In the genomic region with DNA sequence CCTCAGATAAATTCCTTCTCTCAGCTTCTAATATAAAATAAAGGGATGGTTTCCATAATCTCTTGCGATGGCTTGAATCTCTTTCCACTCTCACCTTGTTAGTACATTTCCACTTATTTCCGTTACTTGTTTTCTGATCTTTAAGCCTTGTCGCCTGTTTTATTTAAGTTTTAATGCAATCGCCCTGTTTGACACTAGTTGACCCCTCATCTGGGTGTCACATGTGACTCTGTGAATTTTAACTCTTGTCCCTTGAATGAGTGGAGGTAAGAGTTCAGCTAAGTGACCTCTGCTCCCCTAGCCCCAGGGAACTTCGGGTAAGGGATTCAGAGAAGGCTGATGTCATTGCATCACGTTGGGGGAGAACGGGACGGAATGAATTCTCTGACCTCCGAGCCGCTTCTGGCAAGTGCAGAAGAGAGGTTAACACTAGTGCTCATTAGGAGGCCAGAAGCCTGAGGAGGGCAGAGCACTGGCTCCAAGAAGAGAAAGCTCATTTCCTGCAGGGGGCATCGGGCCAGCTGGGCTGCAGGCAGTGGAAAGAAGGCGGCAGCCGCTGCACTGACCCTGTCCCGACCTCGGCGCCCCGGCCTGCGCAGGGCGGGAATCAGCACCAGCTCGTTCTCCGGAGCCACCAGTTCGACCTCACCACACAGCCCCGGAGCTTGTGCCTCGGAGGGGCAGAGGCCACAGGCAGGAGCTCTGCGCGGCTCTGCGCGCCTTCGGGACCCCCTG, we compare ENCODE assay signal across 1 cellular context.
TF ChIP-seq lines count a peak whose summit lies in the region.

No MANE protein-coding gene starts in this region.

TF ChIP-seq in HepG2, 621 proteins besides CTCF, POLR2A, EP300 and RAD21 (continued from another document and continues in another):
- TF ChIP-seq, protein P1, sequence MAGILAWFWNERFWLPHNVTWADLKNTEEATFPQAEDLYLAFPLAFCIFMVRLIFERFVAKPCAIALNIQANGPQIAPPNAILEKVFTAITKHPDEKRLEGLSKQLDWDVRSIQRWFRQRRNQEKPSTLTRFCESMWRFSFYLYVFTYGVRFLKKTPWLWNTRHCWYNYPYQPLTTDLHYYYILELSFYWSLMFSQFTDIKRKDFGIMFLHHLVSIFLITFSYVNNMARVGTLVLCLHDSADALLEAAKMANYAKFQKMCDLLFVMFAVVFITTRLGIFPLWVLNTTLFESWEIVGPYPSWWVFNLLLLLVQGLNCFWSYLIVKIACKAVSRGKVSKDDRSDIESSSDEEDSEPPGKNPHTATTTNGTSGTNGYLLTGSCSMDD (CRISPR knock-in tag; IDR thresholded peaks at IDR 0.05), result no peak
- TF ChIP-seq ZSCAN25 (CRISPR knock-in tag; IDR thresholded peaks at IDR 0.05) (peak; percentile 43; the same call in 1 of the 2 replicates), NFE2L1 (CRISPR knock-in tag; IDR thresholded peaks at IDR 0.05; ENCODE audit: borderline replicate concordance) (no peak), ATF7-NPFF (CRISPR knock-in tag; IDR thresholded peaks at IDR 0.05; ENCODE audit: low read depth) (peak; percentile 89; the same call in 1 of the 2 replicates), SRF (IDR thresholded peaks at IDR 0.05; ENCODE audit: low read depth, low read length) (0 out of 2 replicates have a peak, but pooled peaks have one; percentile 1), SYNCRIP (IDR thresholded peaks at IDR 0.05; ENCODE audit: insufficient read depth, low read depth, low read length) (no peak), MAFG (CRISPR knock-in tag; IDR thresholded peaks at IDR 0.05) (no peak), MTA3 (CRISPR knock-in tag; IDR thresholded peaks at IDR 0.05) (no peak), JUNB (CRISPR knock-in tag; IDR thresholded peaks at IDR 0.05; ENCODE audit: borderline replicate concordance) (no peak), ZNF552 (CRISPR knock-in tag; IDR thresholded peaks at IDR 0.05; ENCODE audit: borderline replicate concordance) (no peak), HDAC2 (CRISPR knock-in tag; IDR thresholded peaks at IDR 0.05) (peak; percentile 68), ZBTB7B (CRISPR knock-in tag; IDR thresholded peaks at IDR 0.05) (peak; percentile 87), ZMYM4 (CRISPR knock-in tag; IDR thresholded peaks at IDR 0.05) (no peak), ZNF772 (CRISPR knock-in tag; IDR thresholded peaks at IDR 0.05) (peak; percentile 11; the same call in 1 of the 2 replicates), ZNF644 (CRISPR knock-in tag; IDR thresholded peaks at IDR 0.05; ENCODE audit: low read depth) (no peak), ELF3 (CRISPR knock-in tag; IDR thresholded peaks at IDR 0.05) (peak; percentile 61; the same call in 1 of the 2 replicates), EHMT2 (IDR thresholded peaks at IDR 0.05; ENCODE audit: borderline replicate concordance, low read depth, low read length) (no peak), CBX1 (IDR thresholded peaks at IDR 0.05; ENCODE audit: low read depth) (no peak), YY1 (IDR thresholded peaks at IDR 0.05; ENCODE audit: insufficient read depth, insufficient replicate concordance, low read depth, low read length) (no peak), HOXD1 (CRISPR knock-in tag; IDR thresholded peaks at IDR 0.05) (peak; percentile 21; the same call in 1 of the 2 replicates), KLF6 (CRISPR knock-in tag; IDR thresholded peaks at IDR 0.05) (0 out of 2 replicates have a peak, but pooled peaks have one; percentile 16), SALL1 (CRISPR knock-in tag; IDR thresholded peaks at IDR 0.05) (no peak), SP5 (CRISPR knock-in tag; IDR thresholded peaks at IDR 0.05; ENCODE audit: borderline replicate concordance, low read depth) (no peak), ZNF317 (CRISPR knock-in tag; IDR thresholded peaks at IDR 0.05) (no peak), ZNF577 (CRISPR knock-in tag; IDR thresholded peaks at IDR 0.05; ENCODE audit: borderline replicate concordance, low read depth) (no peak), ZNF235 (CRISPR knock-in tag; IDR thresholded peaks at IDR 0.05; ENCODE audit: borderline replicate concordance) (no peak), HNRNPH1 (optimal IDR thresholded peaks at IDR 0.05; ENCODE audit: low read depth, low read length) (no peak), FOXK1 (CRISPR knock-in tag; IDR thresholded peaks at IDR 0.05; ENCODE audit: borderline replicate concordance, low read depth) (peak; percentile 20; the same call in 1 of the 2 replicates), CHCHD3 (CRISPR knock-in tag; IDR thresholded peaks at IDR 0.05) (0 out of 2 replicates have a peak, but pooled peaks have one; percentile 46), ZMYM3 (CRISPR knock-in tag; IDR thresholded peaks at IDR 0.05) (no peak), PCBP2 (optimal IDR thresholded peaks at IDR 0.05; ENCODE audit: low read depth, low read length, poor library complexity, severe bottlenecking) (no peak), NCOA1 (CRISPR knock-in tag; IDR thresholded peaks at IDR 0.05) (no peak), FOSL1 (CRISPR knock-in tag; IDR thresholded peaks at IDR 0.05; ENCODE audit: borderline replicate concordance) (no peak), ZNF546 (CRISPR knock-in tag; conservative IDR thresholded peaks at IDR 0.05) (no peak), ZNF567 (CRISPR knock-in tag; IDR thresholded peaks at IDR 0.05; ENCODE audit: borderline replicate concordance) (no peak), FOXA3 (CRISPR knock-in tag; IDR thresholded peaks at IDR 0.05) (peak; percentile 60), SMARCE1 (IDR thresholded peaks at IDR 0.05; ENCODE audit: borderline replicate concordance) (no peak), ESRRA (CRISPR knock-in tag; IDR thresholded peaks at IDR 0.05; ENCODE audit: low read depth) (no peak; the same call in 1 of the 2 replicates), ETV5 (CRISPR knock-in tag; IDR thresholded peaks at IDR 0.05; ENCODE audit: borderline replicate concordance) (no peak; the same call in 1 of the 2 replicates), ZNF556 (CRISPR knock-in tag; IDR thresholded peaks at IDR 0.05; ENCODE audit: borderline replicate concordance) (no peak), MBNL3 (CRISPR knock-in tag; conservative IDR thresholded peaks at IDR 0.05) (no peak), GFI1 (CRISPR knock-in tag; IDR thresholded peaks at IDR 0.05; ENCODE audit: borderline replicate concordance) (no peak)
- TF ChIP-seq, protein P2, sequence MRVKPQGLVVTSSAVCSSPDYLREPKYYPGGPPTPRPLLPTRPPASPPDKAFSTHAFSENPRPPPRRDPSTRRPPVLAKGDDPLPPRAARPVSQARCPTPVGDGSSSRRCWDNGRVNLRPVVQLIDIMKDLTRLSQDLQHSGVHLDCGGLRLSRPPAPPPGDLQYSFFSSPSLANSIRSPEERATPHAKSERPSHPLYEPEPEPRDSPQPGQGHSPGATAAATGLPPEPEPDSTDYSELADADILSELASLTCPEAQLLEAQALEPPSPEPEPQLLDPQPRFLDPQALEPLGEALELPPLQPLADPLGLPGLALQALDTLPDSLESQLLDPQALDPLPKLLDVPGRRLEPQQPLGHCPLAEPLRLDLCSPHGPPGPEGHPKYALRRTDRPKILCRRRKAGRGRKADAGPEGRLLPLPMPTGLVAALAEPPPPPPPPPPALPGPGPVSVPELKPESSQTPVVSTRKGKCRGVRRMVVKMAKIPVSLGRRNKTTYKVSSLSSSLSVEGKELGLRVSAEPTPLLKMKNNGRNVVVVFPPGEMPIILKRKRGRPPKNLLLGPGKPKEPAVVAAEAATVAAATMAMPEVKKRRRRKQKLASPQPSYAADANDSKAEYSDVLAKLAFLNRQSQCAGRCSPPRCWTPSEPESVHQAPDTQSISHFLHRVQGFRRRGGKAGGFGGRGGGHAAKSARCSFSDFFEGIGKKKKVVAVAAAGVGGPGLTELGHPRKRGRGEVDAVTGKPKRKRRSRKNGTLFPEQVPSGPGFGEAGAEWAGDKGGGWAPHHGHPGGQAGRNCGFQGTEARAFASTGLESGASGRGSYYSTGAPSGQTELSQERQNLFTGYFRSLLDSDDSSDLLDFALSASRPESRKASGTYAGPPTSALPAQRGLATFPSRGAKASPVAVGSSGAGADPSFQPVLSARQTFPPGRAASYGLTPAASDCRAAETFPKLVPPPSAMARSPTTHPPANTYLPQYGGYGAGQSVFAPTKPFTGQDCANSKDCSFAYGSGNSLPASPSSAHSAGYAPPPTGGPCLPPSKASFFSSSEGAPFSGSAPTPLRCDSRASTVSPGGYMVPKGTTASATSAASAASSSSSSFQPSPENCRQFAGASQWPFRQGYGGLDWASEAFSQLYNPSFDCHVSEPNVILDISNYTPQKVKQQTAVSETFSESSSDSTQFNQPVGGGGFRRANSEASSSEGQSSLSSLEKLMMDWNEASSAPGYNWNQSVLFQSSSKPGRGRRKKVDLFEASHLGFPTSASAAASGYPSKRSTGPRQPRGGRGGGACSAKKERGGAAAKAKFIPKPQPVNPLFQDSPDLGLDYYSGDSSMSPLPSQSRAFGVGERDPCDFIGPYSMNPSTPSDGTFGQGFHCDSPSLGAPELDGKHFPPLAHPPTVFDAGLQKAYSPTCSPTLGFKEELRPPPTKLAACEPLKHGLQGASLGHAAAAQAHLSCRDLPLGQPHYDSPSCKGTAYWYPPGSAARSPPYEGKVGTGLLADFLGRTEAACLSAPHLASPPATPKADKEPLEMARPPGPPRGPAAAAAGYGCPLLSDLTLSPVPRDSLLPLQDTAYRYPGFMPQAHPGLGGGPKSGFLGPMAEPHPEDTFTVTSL (CRISPR knock-in tag; IDR thresholded peaks at IDR 0.05; ENCODE audit: borderline replicate concordance), result no peak; the same call in 1 of the 2 replicates
- TF ChIP-seq, protein P3, sequence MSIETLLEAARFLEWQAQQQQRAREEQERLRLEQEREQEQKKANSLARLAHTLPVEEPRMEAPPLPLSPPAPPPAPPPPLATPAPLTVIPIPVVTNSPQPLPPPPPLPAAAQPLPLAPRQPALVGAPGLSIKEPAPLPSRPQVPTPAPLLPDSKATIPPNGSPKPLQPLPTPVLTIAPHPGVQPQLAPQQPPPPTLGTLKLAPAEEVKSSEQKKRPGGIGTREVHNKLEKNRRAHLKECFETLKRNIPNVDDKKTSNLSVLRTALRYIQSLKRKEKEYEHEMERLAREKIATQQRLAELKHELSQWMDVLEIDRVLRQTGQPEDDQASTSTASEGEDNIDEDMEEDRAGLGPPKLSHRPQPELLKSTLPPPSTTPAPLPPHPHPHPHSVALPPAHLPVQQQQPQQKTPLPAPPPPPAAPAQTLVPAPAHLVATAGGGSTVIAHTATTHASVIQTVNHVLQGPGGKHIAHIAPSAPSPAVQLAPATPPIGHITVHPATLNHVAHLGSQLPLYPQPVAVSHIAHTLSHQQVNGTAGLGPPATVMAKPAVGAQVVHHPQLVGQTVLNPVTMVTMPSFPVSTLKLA (IDR thresholded peaks at IDR 0.05), result no peak
- TF ChIP-seq, protein P4, sequence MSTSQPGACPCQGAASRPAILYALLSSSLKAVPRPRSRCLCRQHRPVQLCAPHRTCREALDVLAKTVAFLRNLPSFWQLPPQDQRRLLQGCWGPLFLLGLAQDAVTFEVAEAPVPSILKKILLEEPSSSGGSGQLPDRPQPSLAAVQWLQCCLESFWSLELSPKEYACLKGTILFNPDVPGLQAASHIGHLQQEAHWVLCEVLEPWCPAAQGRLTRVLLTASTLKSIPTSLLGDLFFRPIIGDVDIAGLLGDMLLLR (CRISPR knock-in tag; IDR thresholded peaks at IDR 0.05), result no peak
- TF ChIP-seq, protein P5, sequence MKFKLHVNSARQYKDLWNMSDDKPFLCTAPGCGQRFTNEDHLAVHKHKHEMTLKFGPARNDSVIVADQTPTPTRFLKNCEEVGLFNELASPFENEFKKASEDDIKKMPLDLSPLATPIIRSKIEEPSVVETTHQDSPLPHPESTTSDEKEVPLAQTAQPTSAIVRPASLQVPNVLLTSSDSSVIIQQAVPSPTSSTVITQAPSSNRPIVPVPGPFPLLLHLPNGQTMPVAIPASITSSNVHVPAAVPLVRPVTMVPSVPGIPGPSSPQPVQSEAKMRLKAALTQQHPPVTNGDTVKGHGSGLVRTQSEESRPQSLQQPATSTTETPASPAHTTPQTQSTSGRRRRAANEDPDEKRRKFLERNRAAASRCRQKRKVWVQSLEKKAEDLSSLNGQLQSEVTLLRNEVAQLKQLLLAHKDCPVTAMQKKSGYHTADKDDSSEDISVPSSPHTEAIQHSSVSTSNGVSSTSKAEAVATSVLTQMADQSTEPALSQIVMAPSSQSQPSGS (CRISPR knock-in tag; IDR thresholded peaks at IDR 0.05), result peak; percentile 96
- TF ChIP-seq, protein P6, sequence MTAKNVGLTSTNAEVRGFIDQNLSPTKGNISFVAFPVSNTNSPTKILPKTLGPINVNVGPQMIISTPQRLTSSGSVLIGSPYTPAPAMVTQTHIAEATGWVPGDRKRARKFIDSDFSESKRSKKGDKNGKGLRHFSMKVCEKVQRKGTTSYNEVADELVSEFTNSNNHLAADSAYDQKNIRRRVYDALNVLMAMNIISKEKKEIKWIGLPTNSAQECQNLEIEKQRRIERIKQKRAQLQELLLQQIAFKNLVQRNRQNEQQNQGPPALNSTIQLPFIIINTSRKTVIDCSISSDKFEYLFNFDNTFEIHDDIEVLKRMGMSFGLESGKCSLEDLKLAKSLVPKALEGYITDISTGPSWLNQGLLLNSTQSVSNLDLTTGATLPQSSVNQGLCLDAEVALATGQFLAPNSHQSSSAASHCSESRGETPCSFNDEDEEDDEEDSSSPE (CRISPR knock-in tag; IDR thresholded peaks at IDR 0.05), result peak; percentile 73; the same call in 1 of the 2 replicates
- TF ChIP-seq, protein P7, sequence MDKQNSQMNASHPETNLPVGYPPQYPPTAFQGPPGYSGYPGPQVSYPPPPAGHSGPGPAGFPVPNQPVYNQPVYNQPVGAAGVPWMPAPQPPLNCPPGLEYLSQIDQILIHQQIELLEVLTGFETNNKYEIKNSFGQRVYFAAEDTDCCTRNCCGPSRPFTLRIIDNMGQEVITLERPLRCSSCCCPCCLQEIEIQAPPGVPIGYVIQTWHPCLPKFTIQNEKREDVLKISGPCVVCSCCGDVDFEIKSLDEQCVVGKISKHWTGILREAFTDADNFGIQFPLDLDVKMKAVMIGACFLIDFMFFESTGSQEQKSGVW (CRISPR knock-in tag; IDR thresholded peaks at IDR 0.05; ENCODE audit: borderline replicate concordance), result no peak
- TF ChIP-seq, protein P8, sequence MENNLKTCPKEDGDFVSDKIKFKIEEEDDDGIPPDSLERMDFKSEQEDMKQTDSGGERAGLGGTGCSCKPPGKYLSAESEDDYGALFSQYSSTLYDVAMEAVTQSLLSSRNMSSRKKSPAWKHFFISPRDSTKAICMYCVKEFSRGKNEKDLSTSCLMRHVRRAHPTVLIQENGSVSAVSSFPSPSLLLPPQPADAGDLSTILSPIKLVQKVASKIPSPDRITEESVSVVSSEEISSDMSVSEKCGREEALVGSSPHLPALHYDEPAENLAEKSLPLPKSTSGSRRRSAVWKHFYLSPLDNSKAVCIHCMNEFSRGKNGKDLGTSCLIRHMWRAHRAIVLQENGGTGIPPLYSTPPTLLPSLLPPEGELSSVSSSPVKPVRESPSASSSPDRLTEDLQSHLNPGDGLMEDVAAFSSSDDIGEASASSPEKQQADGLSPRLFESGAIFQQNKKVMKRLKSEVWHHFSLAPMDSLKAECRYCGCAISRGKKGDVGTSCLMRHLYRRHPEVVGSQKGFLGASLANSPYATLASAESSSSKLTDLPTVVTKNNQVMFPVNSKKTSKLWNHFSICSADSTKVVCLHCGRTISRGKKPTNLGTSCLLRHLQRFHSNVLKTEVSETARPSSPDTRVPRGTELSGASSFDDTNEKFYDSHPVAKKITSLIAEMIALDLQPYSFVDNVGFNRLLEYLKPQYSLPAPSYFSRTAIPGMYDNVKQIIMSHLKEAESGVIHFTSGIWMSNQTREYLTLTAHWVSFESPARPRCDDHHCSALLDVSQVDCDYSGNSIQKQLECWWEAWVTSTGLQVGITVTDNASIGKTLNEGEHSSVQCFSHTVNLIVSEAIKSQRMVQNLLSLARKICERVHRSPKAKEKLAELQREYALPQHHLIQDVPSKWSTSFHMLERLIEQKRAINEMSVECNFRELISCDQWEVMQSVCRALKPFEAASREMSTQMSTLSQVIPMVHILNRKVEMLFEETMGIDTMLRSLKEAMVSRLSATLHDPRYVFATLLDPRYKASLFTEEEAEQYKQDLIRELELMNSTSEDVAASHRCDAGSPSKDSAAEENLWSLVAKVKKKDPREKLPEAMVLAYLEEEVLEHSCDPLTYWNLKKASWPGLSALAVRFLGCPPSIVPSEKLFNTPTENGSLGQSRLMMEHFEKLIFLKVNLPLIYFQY (CRISPR knock-in tag; IDR thresholded peaks at IDR 0.05; ENCODE audit: borderline replicate concordance), result peak; percentile 58; the same call in 1 of the 2 replicates
